Comparison of ENCODE assay signal across 1 cellular context in the genomic region with DNA sequence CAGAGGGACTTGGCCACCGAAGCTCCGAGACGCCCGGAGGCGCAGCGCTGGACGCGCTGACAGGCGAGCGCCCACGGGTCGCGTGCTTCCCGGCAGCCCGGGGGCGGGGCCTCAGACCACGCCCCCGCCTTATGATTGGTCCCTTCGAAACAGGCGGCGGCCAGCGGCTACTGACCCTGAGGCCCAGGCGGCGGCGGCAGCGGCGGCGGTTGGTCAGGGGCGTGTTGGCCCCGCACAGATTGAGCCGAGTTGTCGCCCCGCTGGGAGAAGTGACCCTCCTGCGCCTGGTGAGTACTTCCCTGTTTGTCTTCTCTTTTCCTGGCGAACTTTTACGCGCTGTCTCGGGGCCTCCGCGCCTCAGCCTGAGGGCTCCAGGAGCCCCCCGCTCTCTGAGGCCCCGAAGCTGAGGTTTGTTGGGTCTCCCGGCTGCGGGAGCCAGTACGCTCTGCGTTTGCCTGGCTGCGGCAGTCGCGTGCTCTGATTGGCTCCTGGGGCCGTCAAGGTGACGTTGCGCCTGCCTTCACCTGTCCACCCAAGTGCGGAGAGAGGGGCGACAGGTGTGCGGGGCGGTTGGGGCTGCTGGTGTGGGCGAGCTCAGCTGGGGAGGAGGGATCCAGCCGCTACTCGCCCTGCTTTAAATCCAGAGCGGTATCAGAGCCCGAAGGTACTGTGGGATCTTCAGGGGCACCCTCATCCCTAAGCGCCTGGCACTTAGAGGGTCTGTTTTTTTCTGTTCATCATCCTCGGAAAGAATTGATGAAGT.
A peak's percentile ranks its signal among the peaks of the same experiment; 100 is the strongest.
TF ChIP-seq lines count a peak whose summit lies in the region.

A gene (plus strand): TSS at position 186 of the 763 bp plus-strand sequence. CDS start 21,221 bp downstream, outside the sequence.

TF ChIP-seq in A549, 52 proteins besides CTCF, POLR2A, EP300 and RAD21 (continued from another document):
- TF ChIP-seq BHLHE40 (IDR thresholded peaks at IDR 0.05; ENCODE audit: low read depth, low read length), result peak; percentile 83
- TF ChIP-seq ZNF302 (CRISPR knock-in tag; IDR thresholded peaks at IDR 0.05), result no peak
- TF ChIP-seq, protein P1, sequence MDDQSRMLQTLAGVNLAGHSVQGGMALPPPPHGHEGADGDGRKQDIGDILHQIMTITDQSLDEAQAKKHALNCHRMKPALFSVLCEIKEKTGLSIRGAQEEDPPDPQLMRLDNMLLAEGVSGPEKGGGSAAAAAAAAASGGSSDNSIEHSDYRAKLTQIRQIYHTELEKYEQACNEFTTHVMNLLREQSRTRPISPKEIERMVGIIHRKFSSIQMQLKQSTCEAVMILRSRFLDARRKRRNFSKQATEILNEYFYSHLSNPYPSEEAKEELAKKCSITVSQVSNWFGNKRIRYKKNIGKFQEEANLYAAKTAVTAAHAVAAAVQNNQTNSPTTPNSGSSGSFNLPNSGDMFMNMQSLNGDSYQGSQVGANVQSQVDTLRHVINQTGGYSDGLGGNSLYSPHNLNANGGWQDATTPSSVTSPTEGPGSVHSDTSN (IDR thresholded peaks at IDR 0.05), result peak; percentile 83
